ENCODE assay signal across 1 cellular context in the genomic region with DNA sequence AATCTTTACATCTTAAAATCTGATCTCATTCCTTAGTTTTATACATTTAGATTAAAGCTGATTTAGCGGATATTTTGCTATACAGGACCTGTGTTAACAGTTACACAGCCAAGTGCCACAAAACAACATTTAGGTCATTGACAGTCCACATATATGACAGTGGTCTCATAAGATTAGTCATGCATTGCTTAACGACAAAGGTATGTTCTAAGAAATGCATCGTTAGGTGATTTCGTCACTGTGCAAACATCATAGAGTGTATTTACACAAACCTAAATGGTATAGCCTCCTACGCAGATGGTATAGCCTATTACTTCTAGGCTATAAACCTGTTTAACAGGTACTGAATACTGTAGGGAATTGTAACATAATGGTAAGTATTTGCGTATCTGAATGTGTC.
TF ChIP-seq lines count a peak whose summit lies in the region.

No MANE protein-coding gene starts in this region.

TF ChIP-seq in HEK293, 187 proteins besides CTCF, POLR2A, EP300 and RAD21 (continued from another document):
- TF ChIP-seq ZNF423 (tag by site-specific recombination; IDR thresholded peaks at IDR 0.05) (no peak), SP7 (tag by site-specific recombination; IDR thresholded peaks at IDR 0.05) (peak; percentile 94), ZNF23 (tag by site-specific recombination; IDR thresholded peaks at IDR 0.05; ENCODE audit: borderline replicate concordance) (no peak), ZNF501 (tag by site-specific recombination; IDR thresholded peaks at IDR 0.05) (no peak), ZNF843 (tag by site-specific recombination; IDR thresholded peaks at IDR 0.05) (peak; percentile 97), KLF1 (tag by site-specific recombination; IDR thresholded peaks at IDR 0.05) (peak; percentile 31; the same call in 1 of the 2 replicates), BCL11B (tag by site-specific recombination; IDR thresholded peaks at IDR 0.05; ENCODE audit: low read depth) (no peak), PRDM2 (tag by site-specific recombination; IDR thresholded peaks at IDR 0.05; ENCODE audit: borderline replicate concordance) (no peak), ZNF707 (tag by site-specific recombination; IDR thresholded peaks at IDR 0.05) (no peak), ZNF391 (tag by site-specific recombination; IDR thresholded peaks at IDR 0.05; ENCODE audit: borderline replicate concordance, low read depth) (peak; percentile 94), ZNF658 (tag by site-specific recombination; IDR thresholded peaks at IDR 0.05) (no peak), YY1 (tag by site-specific recombination; IDR thresholded peaks at IDR 0.05) (no peak), INSM2 (tag by site-specific recombination; IDR thresholded peaks at IDR 0.05) (peak; percentile 99), ZBTB10 (tag by site-specific recombination; IDR thresholded peaks at IDR 0.05) (no peak), KLF9 (tag by site-specific recombination; IDR thresholded peaks at IDR 0.05; ENCODE audit: low read depth) (no peak), OSR2 (tag by site-specific recombination; IDR thresholded peaks at IDR 0.05) (peak; percentile 76), EGR2 (tag by site-specific recombination; IDR thresholded peaks at IDR 0.05; ENCODE audit: low read depth) (peak; percentile 55; the same call in 1 of the 2 replicates), ZBTB17 (tag by site-specific recombination; IDR thresholded peaks at IDR 0.05) (peak; percentile 53; the same call in 1 of the 2 replicates), ZNF624 (tag by site-specific recombination; IDR thresholded peaks at IDR 0.05) (no peak), ZNF830 (tag by site-specific recombination; IDR thresholded peaks at IDR 0.05; ENCODE audit: low read depth) (no peak), ZNF175 (tag by site-specific recombination; IDR thresholded peaks at IDR 0.05) (no peak), KLF16 (tag by site-specific recombination; IDR thresholded peaks at IDR 0.05) (peak; percentile 44), ZNF433 (tag by site-specific recombination; IDR thresholded peaks at IDR 0.05; ENCODE audit: low read depth) (no peak), ZNF558 (tag by site-specific recombination; IDR thresholded peaks at IDR 0.05) (peak; percentile 86), ZNF214 (tag by site-specific recombination; IDR thresholded peaks at IDR 0.05; ENCODE audit: borderline replicate concordance) (no peak), ZBTB48 (tag by site-specific recombination; IDR thresholded peaks at IDR 0.05) (no peak), ZNF18 (tag by site-specific recombination; IDR thresholded peaks at IDR 0.05) (no peak), ZNF623 (tag by site-specific recombination; IDR thresholded peaks at IDR 0.05) (peak; percentile 33), ZNF112 (tag by site-specific recombination; IDR thresholded peaks at IDR 0.05) (peak; percentile 100)
- TF ChIP-seq, protein P1, sequence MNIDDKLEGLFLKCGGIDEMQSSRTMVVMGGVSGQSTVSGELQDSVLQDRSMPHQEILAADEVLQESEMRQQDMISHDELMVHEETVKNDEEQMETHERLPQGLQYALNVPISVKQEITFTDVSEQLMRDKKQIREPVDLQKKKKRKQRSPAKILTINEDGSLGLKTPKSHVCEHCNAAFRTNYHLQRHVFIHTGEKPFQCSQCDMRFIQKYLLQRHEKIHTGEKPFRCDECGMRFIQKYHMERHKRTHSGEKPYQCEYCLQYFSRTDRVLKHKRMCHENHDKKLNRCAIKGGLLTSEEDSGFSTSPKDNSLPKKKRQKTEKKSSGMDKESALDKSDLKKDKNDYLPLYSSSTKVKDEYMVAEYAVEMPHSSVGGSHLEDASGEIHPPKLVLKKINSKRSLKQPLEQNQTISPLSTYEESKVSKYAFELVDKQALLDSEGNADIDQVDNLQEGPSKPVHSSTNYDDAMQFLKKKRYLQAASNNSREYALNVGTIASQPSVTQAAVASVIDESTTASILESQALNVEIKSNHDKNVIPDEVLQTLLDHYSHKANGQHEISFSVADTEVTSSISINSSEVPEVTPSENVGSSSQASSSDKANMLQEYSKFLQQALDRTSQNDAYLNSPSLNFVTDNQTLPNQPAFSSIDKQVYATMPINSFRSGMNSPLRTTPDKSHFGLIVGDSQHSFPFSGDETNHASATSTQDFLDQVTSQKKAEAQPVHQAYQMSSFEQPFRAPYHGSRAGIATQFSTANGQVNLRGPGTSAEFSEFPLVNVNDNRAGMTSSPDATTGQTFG (tag by site-specific recombination; IDR thresholded peaks at IDR 0.05; ENCODE audit: borderline replicate concordance): no peak
- TF ChIP-seq, protein P2, sequence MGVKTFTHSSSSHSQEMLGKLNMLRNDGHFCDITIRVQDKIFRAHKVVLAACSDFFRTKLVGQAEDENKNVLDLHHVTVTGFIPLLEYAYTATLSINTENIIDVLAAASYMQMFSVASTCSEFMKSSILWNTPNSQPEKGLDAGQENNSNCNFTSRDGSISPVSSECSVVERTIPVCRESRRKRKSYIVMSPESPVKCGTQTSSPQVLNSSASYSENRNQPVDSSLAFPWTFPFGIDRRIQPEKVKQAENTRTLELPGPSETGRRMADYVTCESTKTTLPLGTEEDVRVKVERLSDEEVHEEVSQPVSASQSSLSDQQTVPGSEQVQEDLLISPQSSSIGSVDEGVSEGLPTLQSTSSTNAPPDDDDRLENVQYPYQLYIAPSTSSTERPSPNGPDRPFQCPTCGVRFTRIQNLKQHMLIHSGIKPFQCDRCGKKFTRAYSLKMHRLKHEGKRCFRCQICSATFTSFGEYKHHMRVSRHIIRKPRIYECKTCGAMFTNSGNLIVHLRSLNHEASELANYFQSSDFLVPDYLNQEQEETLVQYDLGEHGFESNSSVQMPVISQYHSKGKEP (tag by site-specific recombination; IDR thresholded peaks at IDR 0.05): peak; percentile 96
- TF ChIP-seq, protein P3, sequence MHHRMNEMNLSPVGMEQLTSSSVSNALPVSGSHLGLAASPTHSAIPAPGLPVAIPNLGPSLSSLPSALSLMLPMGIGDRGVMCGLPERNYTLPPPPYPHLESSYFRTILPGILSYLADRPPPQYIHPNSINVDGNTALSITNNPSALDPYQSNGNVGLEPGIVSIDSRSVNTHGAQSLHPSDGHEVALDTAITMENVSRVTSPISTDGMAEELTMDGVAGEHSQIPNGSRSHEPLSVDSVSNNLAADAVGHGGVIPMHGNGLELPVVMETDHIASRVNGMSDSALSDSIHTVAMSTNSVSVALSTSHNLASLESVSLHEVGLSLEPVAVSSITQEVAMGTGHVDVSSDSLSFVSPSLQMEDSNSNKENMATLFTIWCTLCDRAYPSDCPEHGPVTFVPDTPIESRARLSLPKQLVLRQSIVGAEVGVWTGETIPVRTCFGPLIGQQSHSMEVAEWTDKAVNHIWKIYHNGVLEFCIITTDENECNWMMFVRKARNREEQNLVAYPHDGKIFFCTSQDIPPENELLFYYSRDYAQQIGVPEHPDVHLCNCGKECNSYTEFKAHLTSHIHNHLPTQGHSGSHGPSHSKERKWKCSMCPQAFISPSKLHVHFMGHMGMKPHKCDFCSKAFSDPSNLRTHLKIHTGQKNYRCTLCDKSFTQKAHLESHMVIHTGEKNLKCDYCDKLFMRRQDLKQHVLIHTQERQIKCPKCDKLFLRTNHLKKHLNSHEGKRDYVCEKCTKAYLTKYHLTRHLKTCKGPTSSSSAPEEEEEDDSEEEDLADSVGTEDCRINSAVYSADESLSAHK (tag by site-specific recombination; IDR thresholded peaks at IDR 0.05): 0 out of 2 replicates have a peak, but pooled peaks have one; percentile 50
- TF ChIP-seq, protein P4, sequence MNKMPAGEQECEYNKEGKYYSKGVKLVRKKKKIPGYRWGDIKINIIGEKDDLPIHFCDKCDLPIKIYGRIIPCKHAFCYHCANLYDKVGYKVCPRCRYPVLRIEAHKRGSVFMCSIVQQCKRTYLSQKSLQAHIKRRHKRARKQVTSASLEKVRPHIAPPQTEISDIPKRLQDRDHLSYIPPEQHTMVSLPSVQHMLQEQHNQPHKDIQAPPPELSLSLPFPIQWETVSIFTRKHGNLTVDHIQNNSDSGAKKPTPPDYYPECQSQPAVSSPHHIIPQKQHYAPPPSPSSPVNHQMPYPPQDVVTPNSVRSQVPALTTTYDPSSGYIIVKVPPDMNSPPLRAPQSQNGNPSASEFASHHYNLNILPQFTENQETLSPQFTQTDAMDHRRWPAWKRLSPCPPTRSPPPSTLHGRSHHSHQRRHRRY (tag by site-specific recombination; IDR thresholded peaks at IDR 0.05): no peak
